27 cellular contexts compared by ENCODE assay signal in genomic region chr5:1279443-1280151, GRCh38. TPM values are rescaled to one million over a fixed set of nuclear protein-coding genes. Genes with fewer than 3 reads are reported as not detected.
"Had no signal": no experiment of that assay in that cellular context is flagged by ENCODE, and none has a peak within 500 bp of the region (broad histone marks: within the 10 kb centered on the region; RNA-seq: fewer than 3 reads in every experiment).

No MANE protein-coding gene starts in this region.

- H2AFZ ChIP-seq: neural progenitor cell had no signal

- H3K4me1 ChIP-seq: body of pancreas, colonic mucosa, foreskin keratinocyte, neural progenitor cell, thyroid gland had no signal

- H3K9me3 ChIP-seq: body of pancreas, colonic mucosa, ovary, SK-N-SH, thyroid gland had no signal

- H3K4me2 ChIP-seq: neural progenitor cell, SK-N-SH had no signal

- DNase-seq: activated CD4-positive, alpha-beta T cell treated with anti-CD3 and anti-CD28 coated beads, Interleukin-2, amount 10 ng/mL, durations not matched to agents 24 days and 14 days; activated CD4-positive, CD25-positive, alpha-beta regulatory T cell; activated CD8-positive, alpha-beta memory T cell treated with anti-CD3 and anti-CD28 coated beads, Interleukin-2, amount 50 U/mL, for 48 hours; activated CD8-positive, alpha-beta T cell treated with anti-CD3 and anti-CD28 coated beads, Interleukin-2, amount 10 ng/mL, durations not matched to agents 7 days and 5 days; activated gamma-delta T cell treated with Interleukin-2 at 50 U/mL for 16 hours; activated naive CD8-positive, alpha-beta T cell treated with anti-CD3 and anti-CD28 coated beads, Interleukin-2, amount 10 ng/mL, durations not matched to agents 7 days and 5 days; amygdala; body of pancreas; caudate nucleus; colonic mucosa; foreskin keratinocyte; hippocampal formation; islet precursor cell; naive B cell; ovary; SK-N-SH; stimulated activated CD4-positive, alpha-beta T cell treated with anti-CD3 and anti-CD28 coated beads, Interleukin-4, amount 100 ng/mL, for 4 hours; stimulated activated naive B cell treated with anti-CD40 and anti-IgM and Interleukin-4, amounts not matched to agents 10 μg/mL and 1 μg/mL and 100 μg/mL, for 72 hours; thyroid gland had no signal

- H3K9me2 ChIP-seq: SK-N-SH had no signal

- ATAC-seq: activated CD8-positive, alpha-beta T cell treated with anti-CD3 and anti-CD28 coated beads, Interleukin-2, amount 10 ng/mL, durations not matched to agents 7 days and 5 days; body of pancreas; foreskin keratinocyte; left lobe of liver; sciatic nerve; stimulated activated naive B cell treated with anti-CD40 and anti-IgM and Interleukin-4, amounts not matched to agents 10 μg/mL and 1 μg/mL and 100 μg/mL, for 72 hours had no signal

- H3K4me3 ChIP-seq: body of pancreas, colonic mucosa, neural progenitor cell, ovary, thyroid gland had no signal

- H3K27me3 ChIP-seq: body of pancreas, colonic mucosa, foreskin keratinocyte, neural progenitor cell, ovary, thyroid gland had no signal

- H3K27ac ChIP-seq: body of pancreas, colonic mucosa, foreskin keratinocyte, neural progenitor cell, ovary, thyroid gland had no signal

- H3K36me3 ChIP-seq: colonic mucosa, neural progenitor cell, ovary, thyroid gland had no signal

RNA-seq across cellular contexts. Expression of gene TERT, which starts 15.3 kb away (rescaled TPM):
- total RNA-seq: body of pancreas, epithelial cell of proximal tubule, fibroblast of lung, subcutaneous adipose tissue, thyroid gland had no signal

RNA-seq across cellular contexts. Expression of gene SLC6A18, which starts 54.4 kb away (rescaled TPM):
- total RNA-seq: activated CD4-positive, alpha-beta T cell treated with anti-CD3 and anti-CD28 coated beads, Interleukin-2, amount 10 ng/mL, durations not matched to agents 24 days and 14 days; activated CD8-positive, alpha-beta T cell treated with anti-CD3 and anti-CD28 coated beads, Interleukin-2, amount 10 ng/mL, durations not matched to agents 7 days and 5 days; activated naive CD8-positive, alpha-beta T cell treated with anti-CD3 and anti-CD28 coated beads, Interleukin-2, amount 10 ng/mL, durations not matched to agents 7 days and 5 days; body of pancreas; epithelial cell of proximal tubule; fibroblast of lung; foreskin keratinocyte; left lobe of liver; mononuclear cell; ovary; pulmonary artery endothelial cell; sciatic nerve; subcutaneous adipose tissue; thyroid gland had no signal
